7 cellular contexts compared by ENCODE assay signal in genomic region chr1:46522184-46522968, GRCh38. TPM values are rescaled to one million over a fixed set of nuclear protein-coding genes. Genes with fewer than 3 reads are reported as not detected.
DNase-seq lines count a peak whose midpoint lies in the region; ATAC-seq lines count a peak whose summit lies in the region.

No MANE protein-coding gene starts in this region.

- H3K9me3 Mint-ChIP-seq in stimulated activated memory B cell treated with anti-CD40 and anti-IgM and Interleukin-4, amounts not matched to agents 10 μg/mL and 1 μg/mL and 100 μg/mL, for 72 hours, result no peaks in the 10 kb centered on the region

- intact Hi-C loops in aorta (cut with DNase I), result loop anchor here in 1 of 2 donors (2.0 kb wide), 1 partner anchor 118 kb away; no protein-coding TSS in a partner anchor

- H3K4me3 ChIP-seq in aorta (ENCODE audit: low read length in 2 of 2), result no peak overlapping the region

- H3K9me3 ChIP-seq in aorta (ENCODE audit: control insufficient read depth, low read length), result no peaks in the 10 kb centered on the region

- no peak overlapping the region for H3K27ac Mint-ChIP-seq in stimulated activated memory B cell treated with anti-CD40 and anti-IgM and Interleukin-4, amounts not matched to agents 10 μg/mL and 1 μg/mL and 100 μg/mL, for 72 hours

- no peaks in the 10 kb centered on the region for H3K27me3 ChIP-seq in aorta (ENCODE audit: control insufficient read depth in 1 of 2, insufficient read depth in 2 of 2, low read length in 1 of 2)

- no peaks in the 10 kb centered on the region for H3K36me3 Mint-ChIP-seq in stimulated activated memory B cell treated with anti-CD40 and anti-IgM and Interleukin-4, amounts not matched to agents 10 μg/mL and 1 μg/mL and 100 μg/mL, for 72 hours

- H3K4me3 Mint-ChIP-seq in stimulated activated memory B cell treated with anti-CD40 and anti-IgM and Interleukin-4, amounts not matched to agents 10 μg/mL and 1 μg/mL and 100 μg/mL, for 72 hours, result no peak overlapping the region

- no peak overlapping the region for H3K27ac ChIP-seq in aorta (ENCODE audit: low read depth in 1 of 2, low read length in 2 of 2)

- 16 to 17% methylated on average over 16 of the region's 16 CpGs for WGBS in aorta, 2 donors

- peak in 75 of 76 experiments; percentile 50 to 98 (median 92) for DNase-seq in HUDEP-2 (lab: John Stamatoyannopoulos, UW; ENCODE audit: unreplicated experiment in 76 of 76)
- DNase-seq in activated T-helper 9 cell treated with anti-CD3 and anti-CD28 coated beads, Interleukin-2, amount 50 U/mL, for 16 hours (ENCODE audit: low read depth), result peak; percentile 10
- peak; percentile 92 for DNase-seq in kidney tubule cell (ENCODE audit: low spot score)
- peak; percentile 65 to 82 for DNase-seq in aorta
- no peak for DNase-seq in DMS114 treated with DMSO at 0.1 percent for 48 hours (lab: John Stamatoyannopoulos, UW; ENCODE audit: unreplicated experiment)

- H3K27me3 Mint-ChIP-seq in stimulated activated memory B cell treated with anti-CD40 and anti-IgM and Interleukin-4, amounts not matched to agents 10 μg/mL and 1 μg/mL and 100 μg/mL, for 72 hours, result peaks cover 60% of the 10 kb centered on the region

- ATAC-seq in GM19025 (IDR thresholded peaks at IDR 0.05; ENCODE audit: low read depth, unreplicated experiment) (peak; percentile 74), aorta (ENCODE audit: low FRiP score) (peak; percentile 31)
- ATAC-seq in stimulated activated memory B cell treated with anti-CD40 and anti-IgM and Interleukin-4, amounts not matched to agents 10 μg/mL and 1 μg/mL and 100 μg/mL, for 72 hours, result no peak

- H3K36me3 ChIP-seq in aorta (ENCODE audit: control insufficient read depth in 1 of 2, insufficient read depth in 2 of 2, low read length in 1 of 2), result no peaks in the 10 kb centered on the region

- no peaks in the 10 kb centered on the region for H3K4me1 ChIP-seq in aorta (ENCODE audit: control insufficient read depth in 1 of 2, insufficient read depth in 2 of 2, low read length in 2 of 2)

- H3K4me1 Mint-ChIP-seq in stimulated activated memory B cell treated with anti-CD40 and anti-IgM and Interleukin-4, amounts not matched to agents 10 μg/mL and 1 μg/mL and 100 μg/mL, for 72 hours, result no peaks in the 10 kb centered on the region

RNA-seq across cellular contexts. Expression of gene KNCN, which starts 29.1 kb away (rescaled TPM):
- not detected for total RNA-seq in aorta
- polyA plus RNA-seq in aorta, result under 1 TPM in 1 of 2 donors, not detected in 1; 0.15 TPM

RNA-seq across cellular contexts. Expression of gene DMBX1, which starts 32.7 kb away (rescaled TPM):
- not detected for total RNA-seq in aorta
- polyA plus RNA-seq in aorta, result under 1 TPM in 1 of 2 donors, not detected in 1; 0.38 TPM
